In genomic region chr10:78898341-78899097, GRCh38 we compare ENCODE assay signal across 27 cellular contexts.
"Had no signal": no experiment of that assay in that cellular context is flagged by ENCODE, and none has a peak within 500 bp of the region (broad histone marks: within the 10 kb centered on the region; RNA-seq: fewer than 3 reads in every experiment).

No MANE protein-coding gene starts in this region.

- H3K27ac ChIP-seq: ascending aorta, body of pancreas, SK-N-MC, VCaP had no signal

- H3K27me3 ChIP-seq: ascending aorta, body of pancreas had no signal

- H3K36me3 ChIP-seq: ascending aorta had no signal

- FAIRE-seq: bronchial epithelial cell, K562 had no signal

- H3K4me1 ChIP-seq: ascending aorta, body of pancreas had no signal

- DNase-seq: activated CD4-positive, alpha-beta memory T cell treated with anti-CD3 and anti-CD28 coated beads for 36 hours; activated CD4-positive, alpha-beta T cell treated with anti-CD3 and anti-CD28 coated beads, Interleukin-2, amount 10 ng/mL, durations not matched to agents 7 days and 5 days; activated CD4-positive, CD25-positive, alpha-beta regulatory T cell; activated CD8-positive, alpha-beta memory T cell treated with anti-CD3 and anti-CD28 coated beads, Interleukin-2, amount 50 U/mL, for 4 hours; activated naive CD4-positive, alpha-beta T cell treated with Interleukin-2 at 50 U/mL for 16 hours; activated naive CD8-positive, alpha-beta T cell treated with anti-CD3 and anti-CD28 coated beads, Interleukin-2, amount 50 U/mL, for 24 hours; activated T-cell treated with anti-CD3 and anti-CD28 coated beads, Interleukin-2, amount 50 U/mL, for 1 hour; amniotic stem cell; body of pancreas; Karpas-422; MM.1S; NCI-H1105; NCI-H1436; NCI-H1694 treated with DMSO at 0.1 percent for 48 hours; NCI-H2029 treated with DMSO at 0.1 percent for 48 hours; NCI-H345; NCI-H510A; NCI-H526 treated with DMSO at 0.1 percent for 48 hours; NCI-H82; SIG-M5; T-helper 1 cell had no signal

- ATAC-seq: activated naive CD4-positive, alpha-beta T cell treated with anti-CD3 and anti-CD28 coated beads, Interleukin-2, amount 50 U/mL, for 72 hours; activated naive CD8-positive, alpha-beta T cell treated with anti-CD3 and anti-CD28 coated beads, Interleukin-2, amount 50 U/mL, for 24 hours; body of pancreas had no signal

- H3K9me3 ChIP-seq: ascending aorta, body of pancreas had no signal

- H3K27me3 Mint-ChIP-seq: activated CD4-positive, alpha-beta memory T cell treated with anti-CD3 and anti-CD28 coated beads for 36 hours; activated CD4-positive, alpha-beta T cell treated with anti-CD3 and anti-CD28 coated beads, Interleukin-2, amount 10 ng/mL, durations not matched to agents 7 days and 5 days; activated naive CD8-positive, alpha-beta T cell treated with anti-CD3 and anti-CD28 coated beads, Interleukin-2, amount 50 U/mL, for 24 hours had no signal

- H3K9me3 Mint-ChIP-seq: activated naive CD4-positive, alpha-beta T cell treated with anti-CD3 and anti-CD28 coated beads, Interleukin-2, amount 50 U/mL, for 72 hours; activated naive CD8-positive, alpha-beta T cell treated with anti-CD3 and anti-CD28 coated beads, Interleukin-2, amount 50 U/mL, for 24 hours had no signal

- H3K4me3 Mint-ChIP-seq: activated CD4-positive, alpha-beta memory T cell treated with anti-CD3 and anti-CD28 coated beads for 36 hours; activated CD4-positive, alpha-beta T cell treated with anti-CD3 and anti-CD28 coated beads, Interleukin-2, amount 10 ng/mL, durations not matched to agents 7 days and 5 days; activated naive CD8-positive, alpha-beta T cell treated with anti-CD3 and anti-CD28 coated beads, Interleukin-2, amount 50 U/mL, for 24 hours had no signal

- H3K4me1 Mint-ChIP-seq: activated CD4-positive, alpha-beta T cell treated with anti-CD3 and anti-CD28 coated beads, Interleukin-2, amount 10 ng/mL, durations not matched to agents 7 days and 5 days; activated naive CD8-positive, alpha-beta T cell treated with anti-CD3 and anti-CD28 coated beads, Interleukin-2, amount 50 U/mL, for 24 hours had no signal

- H3K4me3 ChIP-seq: ascending aorta, body of pancreas, K562, SK-N-MC had no signal

- H3K36me3 Mint-ChIP-seq: activated CD4-positive, alpha-beta memory T cell treated with anti-CD3 and anti-CD28 coated beads for 36 hours; activated naive CD4-positive, alpha-beta T cell treated with anti-CD3 and anti-CD28 coated beads, Interleukin-2, amount 50 U/mL, for 72 hours had no signal

- H3K27ac Mint-ChIP-seq: activated CD4-positive, alpha-beta memory T cell treated with anti-CD3 and anti-CD28 coated beads for 36 hours; activated CD4-positive, alpha-beta T cell treated with anti-CD3 and anti-CD28 coated beads, Interleukin-2, amount 10 ng/mL, durations not matched to agents 7 days and 5 days; activated naive CD4-positive, alpha-beta T cell treated with anti-CD3 and anti-CD28 coated beads, Interleukin-2, amount 50 U/mL, for 72 hours; activated naive CD8-positive, alpha-beta T cell treated with anti-CD3 and anti-CD28 coated beads, Interleukin-2, amount 50 U/mL, for 24 hours had no signal
